ENCODE assay signal across 7 cellular contexts in the genomic region with DNA sequence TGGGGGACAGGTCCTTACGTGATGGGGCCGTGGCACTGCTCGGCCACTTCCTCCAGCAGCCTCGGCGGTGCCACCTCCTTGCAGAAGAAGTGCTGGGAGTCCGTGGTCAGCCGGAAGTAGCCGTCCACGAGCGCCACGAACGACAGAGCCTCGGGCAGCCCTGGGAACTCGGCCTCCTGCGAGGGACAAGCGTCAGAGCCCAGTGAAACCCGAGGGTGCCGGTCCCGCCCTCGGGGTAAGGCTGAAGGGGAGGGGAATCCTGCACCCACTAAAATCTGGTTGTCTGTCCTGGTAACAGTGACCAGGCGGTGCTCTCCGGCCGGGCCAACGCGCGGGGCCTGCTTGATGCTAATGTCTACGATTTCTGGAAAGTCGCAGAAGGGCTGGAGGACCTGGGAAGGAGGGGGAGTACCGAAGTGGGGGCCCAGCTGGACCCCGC. TPM values are rescaled to one million over a fixed set of nuclear protein-coding genes. Genes with fewer than 3 reads are reported as not detected.
DNase-seq lines count a peak whose midpoint lies in the region; ATAC-seq and TF ChIP-seq lines count a peak whose summit lies in the region.
"Had no signal": no experiment of that assay in that cellular context is flagged by ENCODE, and none has a peak within 500 bp of the region (broad histone marks: within the 10 kb centered on the region; RNA-seq: fewer than 3 reads in every experiment).

No MANE protein-coding gene starts in this region.

- H3K27me3 ChIP-seq in HUES64 (ENCODE audit: insufficient read depth, low read length) (peaks cover 20% of the 10 kb centered on the region), neuron (ENCODE audit: insufficient read depth, low read length) (no peaks in the 10 kb centered on the region)

- no peaks in the 10 kb centered on the region for H3K4me1 ChIP-seq in HUES64 (ENCODE audit: insufficient read depth, low read length)
- H3K4me1 ChIP-seq in neuron (ENCODE audit: insufficient read depth, low read length), result peaks cover 2% of the 10 kb centered on the region

- H3K9me3 ChIP-seq in HUES64 (ENCODE audit: insufficient read depth, low read depth, low read length) (no peaks in the 10 kb centered on the region), neuron (ENCODE audit: low read length) (no peaks in the 10 kb centered on the region)
- H3K9me3 ChIP-seq: tibial nerve had no signal

- H3K4me3 ChIP-seq in HUES64 (ENCODE audit: low read length) (peak overlapping the region; percentile 61), epithelial cell of proximal tubule (ENCODE audit: low read depth, low read length) (peak overlapping the region; percentile 55), neuron (ENCODE audit: low read length) (peak overlapping the region; percentile 18)

- H2AFZ ChIP-seq in neuron (ENCODE audit: low read depth, low read length), result peak overlapping the region; percentile 34

- DNase-seq in epithelial cell of proximal tubule (ENCODE audit: low read depth), result no peak
- DNase-seq in Kasumi-1 (lab: John Stamatoyannopoulos, UW), result no peak

- no peak for TF ChIP-seq CTCF in epithelial cell of proximal tubule (conservative IDR thresholded peaks at IDR 0.05; ENCODE audit: low read depth, low read length)

- no peak overlapping the region for H3K27ac ChIP-seq in HUES64 (ENCODE audit: low read depth, low read length)

- ATAC-seq in GM21717 (IDR thresholded peaks at IDR 0.05; ENCODE audit: unreplicated experiment) (no peak), HG03139 (IDR thresholded peaks at IDR 0.05; ENCODE audit: unreplicated experiment) (no peak)

- 6% methylated on average over 30 of the region's 30 CpGs for WGBS in HUES64

- H3K9ac ChIP-seq in HUES64 (ENCODE audit: low read depth, low read length), result no peak overlapping the region

- no peaks in the 10 kb centered on the region for H3K36me3 ChIP-seq in HUES64 (ENCODE audit: insufficient read depth, low read length)
- H3K36me3 ChIP-seq in neuron (ENCODE audit: insufficient read depth, low read length), result no peaks in the 10 kb centered on the region

RNA-seq across cellular contexts. Expression of a gene that starts 6.4 kb away (rescaled TPM):
- 0.95 TPM for polyA plus RNA-seq in HUES64 (2013, experiment 1 of 2)
- 2.0 TPM for polyA plus RNA-seq in HUES64 (2013, experiment 2 of 2)
- 5.3 and 8.0 TPM in 2 replicates for total RNA-seq in epithelial cell of proximal tubule

RNA-seq across cellular contexts. Expression of a gene that starts 18.3 kb away (rescaled TPM):
- polyA plus RNA-seq in HUES64 (2013, experiment 1 of 2), result 2,406 TPM
- polyA plus RNA-seq in HUES64 (2013, experiment 2 of 2), result 2,494 TPM
- total RNA-seq in epithelial cell of proximal tubule, result 1,780 and 2,411 TPM in 2 replicates

RNA-seq across cellular contexts. Expression of a gene that starts 20.1 kb away (rescaled TPM):
- polyA plus RNA-seq in HUES64 (2013, experiment 1 of 2), result not detected
- not detected for polyA plus RNA-seq in HUES64 (2013, experiment 2 of 2)
- not detected in 2 replicates for total RNA-seq in epithelial cell of proximal tubule
- total RNA-seq: tibial nerve had no signal

RNA-seq across cellular contexts. Expression of a gene that starts 30.4 kb away (rescaled TPM):
- polyA plus RNA-seq in HUES64 (2013, experiment 1 of 2), result 0.25 TPM
- polyA plus RNA-seq in HUES64 (2013, experiment 2 of 2), result 0.51 TPM
- total RNA-seq in epithelial cell of proximal tubule, result not detected in 2 replicates
- total RNA-seq: tibial nerve had no signal

RNA-seq across cellular contexts. Expression of a gene that starts 46.5 kb away (rescaled TPM):
- 0.30 TPM for polyA plus RNA-seq in HUES64 (2013, experiment 1 of 2)
- polyA plus RNA-seq in HUES64 (2013, experiment 2 of 2), result 0.70 TPM
- 11.1 and 17.3 TPM in 2 replicates for total RNA-seq in epithelial cell of proximal tubule
